Comparison of ENCODE assay signal across 9 cellular contexts in genomic region chr10:44977287-44978212, GRCh38. TPM values are rescaled to one million over a fixed set of nuclear protein-coding genes. Genes with fewer than 3 reads are reported as not detected.
DNase-seq lines count a peak whose midpoint lies in the region; TF ChIP-seq lines count a peak whose summit lies in the region.
"Had no signal": no experiment of that assay in that cellular context is flagged by ENCODE, and none has a peak within 500 bp of the region (broad histone marks: within the 10 kb centered on the region; RNA-seq: fewer than 3 reads in every experiment).

No MANE protein-coding gene starts in this region.

- TF ChIP-seq POLR2A in ovary (IDR thresholded peaks at IDR 0.05), result peak; percentile 9

- POLR2A ChIA-PET in AG04449 (lab: Yijun Ruan, JAX), result interaction anchor here (1.2 to 1.9 kb wide), 9 partner anchors 11 to 45 kb away, joined by 5 to 15 read pairs (median 7); no protein-coding TSS in a partner anchor

- no peak for DNase-seq in AG04449 (ENCODE audit: low read depth, low spot score)
- DNase-seq in SJSA1 (ENCODE audit: low read depth in 1 of 2, low spot score in 2 of 2), result no peak
- DNase-seq in glutamatergic neuron, result no peak
- peak in 4 of 5 donors; percentile 56 to 67 (median 64) for DNase-seq in ovary
- no peak for DNase-seq in NCI-H2107 treated with DMSO at 0.1 percent for 48 hours (lab: John Stamatoyannopoulos, UW; ENCODE audit: unreplicated experiment)
- no peak for DNase-seq in SKM-1 treated with dmso at 0.1 percent for 144 hours (lab: John Stamatoyannopoulos, UW; ENCODE audit: unreplicated experiment)
- DNase-seq in activated effector memory CD4-positive, alpha-beta T cell treated with Interleukin-2 at 50 U/mL for 16 hours, result no peak
- DNase-seq in activated CD4-positive, CD25-positive, alpha-beta regulatory T cell treated with anti-CD3 and anti-CD28 coated beads, Interleukin-2, amount 50 U/mL, for 72 hours, result no peak
- DNase-seq: activated CD8-positive, alpha-beta memory T cell treated with anti-CD3 and anti-CD28 coated beads, Interleukin-2, amount 50 U/mL, for 48 hours had no signal

- intact Hi-C loops in ovary (cut with DNase I), result no loop called here

- peak overlapping the region; percentile 92 for H3K4me3 Mint-ChIP-seq in glutamatergic neuron (ENCODE audit: unreplicated experiment)

- H3K4me3 ChIP-seq in AG04449 (ENCODE audit: low read depth, low read length) (peak overlapping the region; percentile 82), SJSA1 (peak overlapping the region; percentile 26), ovary (peak overlapping the region; percentile 69)

- H3K27ac Mint-ChIP-seq in glutamatergic neuron (ENCODE audit: unreplicated experiment), result peak overlapping the region; percentile 99

- no peak for TF ChIP-seq CTCF in AG04449 (IDR thresholded peaks at IDR 0.05; ENCODE audit: insufficient read depth, low read length, missing control alignments)
- TF ChIP-seq CTCF in glutamatergic neuron (IDR thresholded peaks at IDR 0.05; ENCODE audit: partially characterized antibody, unreplicated experiment), result peak; percentile 19
- TF ChIP-seq CTCF in ovary (IDR thresholded peaks at IDR 0.05), result peak in 1 of 3 donors; percentile 7

- WGBS in ovary, 3 donors, result 65 to 70% (median 69%) methylated on average over 25 of the region's 25 CpGs

- H3K4me1 Mint-ChIP-seq in glutamatergic neuron (ENCODE audit: low read depth, unreplicated experiment), result peaks cover 55% of the 10 kb centered on the region

- peaks cover 25% of the 10 kb centered on the region for H3K9me3 Mint-ChIP-seq in glutamatergic neuron (ENCODE audit: unreplicated experiment)

- CTCF ChIA-PET in AG04449 (lab: Yijun Ruan, JAX), result interaction anchor here (1.3 to 4.4 kb wide), 6 partner anchors 10 to 45 kb away, joined by 3 to 51 read pairs (median 8); no protein-coding TSS in a partner anchor

- H3K36me3 Mint-ChIP-seq in glutamatergic neuron (ENCODE audit: unreplicated experiment), result no peaks in the 10 kb centered on the region

- peaks cover 95% of the 10 kb centered on the region for H3K4me1 ChIP-seq in SJSA1 (replicated peaks)
- H3K4me1 ChIP-seq in ovary (ENCODE audit: insufficient read depth), result peaks cover 39% of the 10 kb centered on the region

- no peaks in the 10 kb centered on the region for H3K9me3 ChIP-seq in SJSA1 (replicated peaks)
- H3K9me3 ChIP-seq in ovary, result peaks cover 0 to 7% of the 10 kb centered on the region in 2 donors

- peak overlapping the region; percentile 18; the same call in 1 of the 2 replicates for H3K27ac ChIP-seq in SJSA1
- H3K27ac ChIP-seq in ovary, result peak overlapping the region; percentile 37 to 84

- H3K27me3 ChIP-seq in SJSA1 (replicated peaks) (no peaks in the 10 kb centered on the region), ovary (no peaks in the 10 kb centered on the region)

- peaks cover 45% of the 10 kb centered on the region for H3K36me3 ChIP-seq in SJSA1
- H3K36me3 ChIP-seq in ovary, result no peaks in the 10 kb centered on the region

- H3K27me3 Mint-ChIP-seq in glutamatergic neuron (ENCODE audit: unreplicated experiment), result peaks cover 18% of the 10 kb centered on the region

- TF ChIP-seq EP300 in ovary (IDR thresholded peaks at IDR 0.05), result no peak

RNA-seq across cellular contexts. Expression of gene DEPP1, which starts 1.1 kb away (rescaled TPM):
- total RNA-seq in SJSA1 (2014; rRNA removed; shearing (Covaris generic)), result 4.9 and 6.8 TPM in 2 replicates
- 13.6 TPM for total RNA-seq in glutamatergic neuron (ENCODE audit: unreplicated experiment)
- total RNA-seq in ovary, result 100 to 1,000 TPM in 5 of 7 donors, 10 to 100 TPM in 2; 35.6 to 511 (median 174) TPM
- 100 to 1,000 TPM in 1 of 2 donors, 10 to 100 TPM in 1; 56.7 to 603 TPM for polyA plus RNA-seq in ovary

RNA-seq across cellular contexts. Expression of gene RASSF4, which starts 17.9 kb away (rescaled TPM):
- 9.2 and 19.7 TPM in 2 replicates for total RNA-seq in SJSA1 (2014; rRNA removed; shearing (Covaris generic))
- total RNA-seq in glutamatergic neuron (ENCODE audit: unreplicated experiment), result 137 TPM
- 10 to 100 TPM in 3 of 7 donors, 1 to 10 TPM in 4; 4.8 to 21.9 (median 7.3) TPM for total RNA-seq in ovary
- 1 to 10 TPM; 8.1 to 9.7 TPM for polyA plus RNA-seq in ovary

RNA-seq across cellular contexts. Expression of gene ZNF22, which starts 23.2 kb away (rescaled TPM):
- 59.6 and 88.5 TPM in 2 replicates for total RNA-seq in SJSA1 (2014; rRNA removed; shearing (Covaris generic))
- total RNA-seq in glutamatergic neuron (ENCODE audit: unreplicated experiment), result 40.2 TPM
- total RNA-seq in ovary, result 10 to 100 TPM; 19.4 to 38.0 (median 28.6) TPM
- 10 to 100 TPM; 25.5 to 27.4 TPM for polyA plus RNA-seq in ovary

Comparison
In these comparisons a context has a peak if more than half of its experiments do, and no peak if none do; other contexts are left out.
1. DNase-seq: peak in ovary (4 of 5); none in AG04449 (single experiment), SJSA1 (0 of 2), glutamatergic neuron (single experiment), NCI-H2107 treated with DMSO at 0.1 percent for 48 hours (single experiment), SKM-1 treated with dmso at 0.1 percent for 144 hours (single experiment), activated effector memory CD4-positive, alpha-beta T cell treated with Interleukin-2 at 50 U/mL for 16 hours (single experiment) and activated CD4-positive, CD25-positive, alpha-beta regulatory T cell treated with anti-CD3 and anti-CD28 coated beads, Interleukin-2, amount 50 U/mL, for 72 hours (single experiment).
2. H3K4me3 ChIP-seq: peak in every context shown above with its lines; median percentile 82 in AG04449; 69 in ovary; 26 in SJSA1.